Comparison of ENCODE assay signal across 11 cellular contexts in genomic region chr10:84012831-84013458, GRCh38.
DNase-seq lines count a peak whose midpoint lies in the region; ATAC-seq and TF ChIP-seq lines count a peak whose summit lies in the region.
"Had no signal": no experiment of that assay in that cellular context is flagged by ENCODE, and none has a peak within 500 bp of the region (broad histone marks: within the 10 kb centered on the region; RNA-seq: fewer than 3 reads in every experiment).

No MANE protein-coding gene starts in this region.

- H3K27ac ChIP-seq in substantia nigra (ENCODE audit: low read depth, low read length, poor library complexity, severe bottlenecking), result no peak overlapping the region
- H3K27ac ChIP-seq: skin epidermis had no signal

- DNase-seq in GM20000 (ENCODE audit: low spot score) (peak; percentile 49), NAMALWA (ENCODE audit: low spot score) (peak; percentile 11), epidermal melanocyte (ENCODE audit: insufficient read length, low spot score) (no peak), substantia nigra (lab: John Stamatoyannopoulos, UW) (no peak), erythroblast (lab: John Stamatoyannopoulos, UW) (no peak), NCI-H1436 treated with DMSO at 0.1 percent for 48 hours (lab: John Stamatoyannopoulos, UW) (no peak)
- DNase-seq: activated naive CD4-positive, alpha-beta T cell treated with Interleukin-2 at 50 U/mL for 16 hours; Kasumi-1 had no signal

- no peak for TF ChIP-seq POLR2A in erythroblast (IDR thresholded peaks at IDR 0.05; ENCODE audit: low read length)

- TF ChIP-seq CTCF in GM20000 (IDR thresholded peaks at IDR 0.05; ENCODE audit: extremely low read depth, missing control alignments), result no peak

- ATAC-seq in GM18508 (IDR thresholded peaks at IDR 0.05; ENCODE audit: insufficient read depth, unreplicated experiment) (peak; percentile 99), HG02973 (IDR thresholded peaks at IDR 0.05; ENCODE audit: unreplicated experiment) (peak; percentile 94)

Comparison
In these comparisons a context has a peak if more than half of its experiments do, and no peak if none do; other contexts are left out.
1. DNase-seq: peak in GM20000 (single experiment) and NAMALWA (single experiment); none in epidermal melanocyte (single experiment), substantia nigra (0 of 49), erythroblast (0 of 2) and NCI-H1436 treated with DMSO at 0.1 percent for 48 hours (single experiment).